In the genomic region with DNA sequence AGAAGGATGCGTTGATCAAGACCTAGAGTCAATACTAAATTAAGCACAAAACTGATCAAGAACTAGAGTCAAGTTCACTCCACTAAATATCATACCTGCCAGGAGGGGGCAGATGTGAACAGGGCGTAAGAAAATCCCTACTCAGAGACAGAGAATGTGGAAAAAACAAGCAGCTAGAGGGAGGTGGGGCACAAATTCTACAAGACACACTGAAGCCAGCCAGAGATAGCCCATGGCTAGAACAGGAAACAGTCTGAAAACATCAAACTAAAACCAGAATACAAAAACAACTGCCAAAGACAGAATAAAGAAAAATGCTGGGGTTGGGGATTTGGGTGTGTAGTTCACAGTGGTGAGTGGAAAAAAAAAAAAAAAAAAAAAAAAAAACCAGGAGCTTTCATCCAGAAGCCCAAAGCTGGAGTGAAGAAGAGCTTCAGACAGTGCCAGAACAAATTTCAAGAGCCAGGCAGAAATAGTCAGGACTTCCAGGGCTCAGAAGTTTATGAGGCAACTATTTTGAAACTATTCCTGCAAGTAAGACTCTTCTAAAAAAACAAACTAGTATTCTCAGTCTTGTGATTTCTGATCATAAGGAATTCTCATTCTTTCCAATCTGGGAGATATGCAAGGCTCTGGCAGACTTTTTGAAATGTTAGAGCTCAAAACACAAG, we compare ENCODE assay signal across 8 cellular contexts.
A peak's percentile ranks its signal among the peaks of the same experiment; 100 is the strongest.
DNase-seq lines count a peak whose midpoint lies in the region; ATAC-seq lines count a peak whose summit lies in the region.

No MANE protein-coding gene starts in this region.

- WGBS in mesodermal cell (ENCODE audit: insufficient coverage in 2 of 2), 2 experiments: 14% methylated on average over 1 of the region's 2 CpGs; no CpG with 5 or more reads in 1 of the 2 experiments

- H3K4me3 ChIP-seq in mesodermal cell (ENCODE audit: extremely low read depth, insufficient read depth, low read length, poor library complexity, severe bottlenecking): no peak overlapping the region

- peaks cover 20% of the 10 kb centered on the region for H3K4me1 Mint-ChIP-seq in activated T-cell treated with anti-CD3 and anti-CD28 coated beads, Interleukin-2, amount 50 U/mL, for 24 hours (ENCODE audit: low read depth)
- peaks cover 7 to 12% (median 7%) of the 10 kb centered on the region in 3 donors for H3K4me1 Mint-ChIP-seq in T-cell

- ATAC-seq in HG02623 (IDR thresholded peaks at IDR 0.05; ENCODE audit: unreplicated experiment): peak; percentile 74
- ATAC-seq in T-cell (replicated peaks in 1 of 4): peak in 3 of 4 experiments; percentile 42 to 64 (median 58)

- peaks cover 3% of the 10 kb centered on the region for H3K4me1 ChIP-seq in mesodermal cell (ENCODE audit: control insufficient read depth, insufficient read depth, low read length, poor library complexity, severe bottlenecking)

- DNase-seq in activated T-cell treated with anti-CD3 and anti-CD28 coated beads for 24 hours (ENCODE audit: low read depth) (peak; percentile 36), NCI-H146 (lab: John Stamatoyannopoulos, UW) (peak; percentile 88), T-cell (peak in 18 of 34 experiments; percentile 4 to 37 (median 11)), dermis blood vessel endothelial cell (peak; percentile 95), stromal cell of bone marrow (ENCODE audit: low read depth) (peak; percentile 76)
- no peak for DNase-seq in activated T-cell treated with anti-CD3 and anti-CD28 coated beads, Interleukin-2, amount 50 U/mL, for 24 hours

- POLR2A ChIA-PET in T-cell (lab: Charles Lee): interaction anchor here in 1 of 2 donors (0.6 kb wide), 1 partner anchor 1462 kb away, joined by 4 read pairs; no protein-coding TSS in a partner anchor

- H3K36me3 ChIP-seq in mesodermal cell (ENCODE audit: control insufficient read depth, insufficient read depth, low read length): no peaks in the 10 kb centered on the region

- no peaks in the 10 kb centered on the region for H3K9me3 Mint-ChIP-seq in activated T-cell treated with anti-CD3 and anti-CD28 coated beads, Interleukin-2, amount 50 U/mL, for 24 hours
- H3K9me3 Mint-ChIP-seq in T-cell: no peaks in the 10 kb centered on the region

- no peaks in the 10 kb centered on the region for H3K9me3 ChIP-seq in mesodermal cell (ENCODE audit: control insufficient read depth, low read length)

- H3K27ac Mint-ChIP-seq in activated T-cell treated with anti-CD3 and anti-CD28 coated beads, Interleukin-2, amount 50 U/mL, for 24 hours: no peak overlapping the region
- no peak overlapping the region for H3K27ac Mint-ChIP-seq in T-cell

- H3K4me3 Mint-ChIP-seq in activated T-cell treated with anti-CD3 and anti-CD28 coated beads, Interleukin-2, amount 50 U/mL, for 24 hours: no peak overlapping the region
- H3K4me3 Mint-ChIP-seq in T-cell: no peak overlapping the region

- H3K36me3 Mint-ChIP-seq in activated T-cell treated with anti-CD3 and anti-CD28 coated beads, Interleukin-2, amount 50 U/mL, for 24 hours (ENCODE audit: low read depth): no peaks in the 10 kb centered on the region
- no peaks in the 10 kb centered on the region for H3K36me3 Mint-ChIP-seq in T-cell

- H3K27me3 Mint-ChIP-seq in activated T-cell treated with anti-CD3 and anti-CD28 coated beads, Interleukin-2, amount 50 U/mL, for 24 hours: no peaks in the 10 kb centered on the region
- H3K27me3 Mint-ChIP-seq in T-cell: peaks cover 0 to 1% of the 10 kb centered on the region in 2 donors

- CTCF ChIA-PET in T-cell (lab: Charles Lee): interaction anchor here (0.5 to 1.5 kb wide), 8 partner anchors 11 to 322 kb away, joined by 3 to 7 read pairs (median 4); a partner anchor contains a TSS

- H3K27ac ChIP-seq in mesodermal cell (ENCODE audit: low read depth, low read length, severe bottlenecking): peak overlapping the region; percentile 47
